11 cellular contexts compared by ENCODE assay signal in the genomic region with DNA sequence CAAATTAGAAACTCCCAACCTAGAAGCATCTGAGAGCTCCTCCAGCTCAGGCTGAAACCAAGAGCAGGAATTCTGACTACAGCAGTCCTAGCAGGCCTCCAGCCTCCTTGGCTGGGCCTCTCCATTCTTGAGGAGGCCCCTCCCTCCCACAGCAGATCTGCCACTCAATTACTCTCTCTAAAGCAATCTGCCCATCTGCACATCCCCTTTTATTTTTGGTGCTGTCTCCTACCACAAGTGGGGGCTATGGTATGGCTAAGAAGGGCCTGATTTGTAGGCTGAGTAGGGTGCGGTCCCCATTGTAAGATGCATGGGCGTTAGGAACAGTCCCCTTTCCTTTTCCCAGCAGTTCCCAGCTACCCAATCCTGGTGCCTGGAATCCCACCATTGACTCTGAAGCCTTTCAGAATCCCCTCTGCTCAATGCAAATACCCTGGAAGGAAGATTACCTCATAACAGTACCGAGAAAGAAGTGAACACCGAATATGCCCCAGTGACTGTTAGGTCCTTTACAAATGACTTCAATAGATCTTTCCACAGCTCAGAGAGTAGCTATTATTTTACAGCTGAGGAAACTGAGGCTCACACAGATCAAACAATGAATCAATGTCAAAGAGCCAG.
DNase-seq lines count a peak whose midpoint lies in the region; ATAC-seq and TF ChIP-seq lines count a peak whose summit lies in the region.
"Had no signal": no experiment of that assay in that cellular context is flagged by ENCODE, and none has a peak within 500 bp of the region (broad histone marks: within the 10 kb centered on the region; RNA-seq: fewer than 3 reads in every experiment).

No MANE protein-coding gene starts in this region.

- H3K4me3 ChIP-seq in NB4 (ENCODE audit: low read depth, low read length) (no peak overlapping the region), retinal pigment epithelial cell (ENCODE audit: low read length) (no peak overlapping the region)
- H3K4me3 ChIP-seq: lower lobe of right lung had no signal

- peak; percentile 49 for ATAC-seq in HG02588 (IDR thresholded peaks at IDR 0.05; ENCODE audit: unreplicated experiment)
- ATAC-seq: activated T-cell treated with anti-CD3 and anti-CD28 coated beads, Interleukin-2, amount 50 U/mL, for 4 hours; lower lobe of right lung; Panc1 had no signal

- peak; percentile 40 for DNase-seq in SIG-M5 treated with dmso at 0.1 percent for 504 hours (lab: John Stamatoyannopoulos, UW; ENCODE audit: unreplicated experiment)
- DNase-seq in SIG-M5 (lab: John Stamatoyannopoulos, UW): no peak
- peak; percentile 57 for DNase-seq in NB4 (ENCODE audit: low read depth)
- no peak for DNase-seq in retinal pigment epithelial cell (ENCODE audit: low read depth)
- no peak for DNase-seq in GF-D8 (lab: John Stamatoyannopoulos, UW)
- no peak for DNase-seq in kidney tubule cell (ENCODE audit: low spot score)
- DNase-seq in activated CD4-positive, alpha-beta T cell treated with anti-CD3 and anti-CD28 coated beads, Interleukin-2, amount 50 U/mL, for 48 hours: no peak
- DNase-seq: activated T-cell treated with anti-CD3 and anti-CD28 coated beads, Interleukin-2, amount 50 U/mL, for 4 hours; lower lobe of right lung had no signal

- no peak for TF ChIP-seq POLR2A in NB4 (IDR thresholded peaks at IDR 0.05; ENCODE audit: extremely low read depth, insufficient read length)

- TF ChIP-seq CTCF in NB4 (IDR thresholded peaks at IDR 0.05; ENCODE audit: low read depth, low read length): peak; percentile 51
- TF ChIP-seq CTCF in retinal pigment epithelial cell (conservative IDR thresholded peaks at IDR 0.05; ENCODE audit: low read depth, low read length): peak; percentile 17

Comparison
In these comparisons a context has a peak if more than half of its experiments do, and no peak if none do; other contexts are left out.
1. DNase-seq: peak in SIG-M5 treated with dmso at 0.1 percent for 504 hours (single experiment) and NB4 (single experiment); none in SIG-M5 (single experiment), retinal pigment epithelial cell (single experiment), GF-D8 (single experiment), kidney tubule cell (single experiment) and activated CD4-positive, alpha-beta T cell treated with anti-CD3 and anti-CD28 coated beads, Interleukin-2, amount 50 U/mL, for 48 hours (0 of 2).